10 cellular contexts compared by ENCODE assay signal in genomic region chr4:120400441-120400840, GRCh38.
"Had no signal": no experiment of that assay in that cellular context is flagged by ENCODE, and none has a peak within 500 bp of the region (broad histone marks: within the 10 kb centered on the region; RNA-seq: fewer than 3 reads in every experiment).

No MANE protein-coding gene starts in this region.

- H3K4me1 ChIP-seq: HAP-1 had no signal

- H3K36me3 ChIP-seq: HAP-1 had no signal

- FAIRE-seq: H54 had no signal

- H3K4me3 Mint-ChIP-seq: GM23338, H9, HFFc6 had no signal

- H3K27ac ChIP-seq: GM23248 had no signal

- H3K9me3 ChIP-seq: HAP-1 had no signal

- DNase-seq: GM23248, GOT3, H7, H9, HCEC 1CT, HFFc6 had no signal

- H3K4me3 ChIP-seq: GM23248, GM23338, HAP-1 had no signal

- H3K9me3 Mint-ChIP-seq: GM23338, H9 had no signal

- H3K27ac Mint-ChIP-seq: GM23338, H9, HFFc6 had no signal

- H3K9ac ChIP-seq: GM23248 had no signal

- ATAC-seq: GM23338, HCT116 had no signal

- H2AFZ ChIP-seq: GM23248, GM23338 had no signal

- H3K4me2 ChIP-seq: GM23338 had no signal
